12 cellular contexts compared by ENCODE assay signal in the genomic region with DNA sequence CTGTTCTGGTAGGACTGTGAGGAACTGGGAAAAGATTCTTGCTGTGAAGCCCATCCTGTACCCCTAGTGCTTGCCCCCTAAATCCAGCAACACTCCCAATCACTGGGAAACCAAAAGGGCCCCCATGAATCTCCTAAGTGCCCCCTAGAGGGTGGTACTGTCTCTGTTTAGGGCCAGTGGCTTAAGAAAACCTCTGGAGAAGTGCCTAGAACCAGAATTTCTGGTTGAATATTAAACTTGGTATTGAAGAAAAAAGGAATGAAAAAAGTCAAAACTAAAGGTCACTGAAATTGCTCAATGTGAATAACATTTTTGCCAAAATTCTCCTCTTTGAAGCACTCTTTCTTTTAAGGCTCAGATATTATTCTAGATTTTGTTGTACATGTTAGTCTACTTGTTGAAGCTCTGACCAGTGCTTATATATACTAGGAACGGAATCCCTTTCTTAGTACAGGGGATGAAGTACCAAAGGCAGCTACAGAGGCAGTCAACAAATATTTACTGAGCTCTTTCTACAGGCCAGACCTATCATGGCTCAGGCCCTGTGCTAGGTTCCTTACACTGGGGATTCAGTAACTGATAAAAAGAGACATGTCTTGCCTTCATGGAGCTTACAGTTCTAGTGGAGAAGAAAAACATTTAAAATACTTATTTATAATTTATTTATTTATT.
A peak's percentile ranks its signal among the peaks of the same experiment; 100 is the strongest.
DNase-seq lines count a peak whose midpoint lies in the region; ATAC-seq, FAIRE-seq and TF ChIP-seq lines count a peak whose summit lies in the region.
"Had no signal": no experiment of that assay in that cellular context is flagged by ENCODE, and none has a peak within 500 bp of the region (broad histone marks: within the 10 kb centered on the region; RNA-seq: fewer than 3 reads in every experiment).

No MANE protein-coding gene starts in this region.

- no peak for TF ChIP-seq RAD21 in IMR-90 (IDR thresholded peaks at IDR 0.05; ENCODE audit: low read length)
- TF ChIP-seq RAD21 in GM12878 (IDR thresholded peaks at IDR 0.05; ENCODE audit: insufficient read depth, low read depth, low read length): 0 out of 2 replicates have a peak, but pooled peaks have one; percentile 12

- peak overlapping the region; percentile 19; the same call in 1 of the 2 replicates for H3K9ac ChIP-seq in IMR-90 (ENCODE audit: low read depth, low read length)
- H3K9ac ChIP-seq in GM12878 (ENCODE audit: control insufficient read depth, insufficient read depth, low read length): no peak overlapping the region

- H3K27ac Mint-ChIP-seq in effector memory CD8-positive, alpha-beta T cell: no peak overlapping the region
- H3K27ac Mint-ChIP-seq: natural killer cell treated with Interleukin-12 subunit alpha and Interleukin-12 subunit beta and Interleukin-15 and Interleukin-18, amount 100 ng/mL, for 72 hours had no signal

- peak overlapping the region; percentile 91 for H2BK15ac ChIP-seq in IMR-90 (ENCODE audit: low read depth, low read length)

- SMC1A ChIA-PET in GM12878 (lab: Charles Lee; ENCODE audit: uncharacterized antibody, unreplicated experiment): interaction anchor here (0.6 kb wide), 1 partner anchor 103 kb away, joined by 3 read pairs; no protein-coding TSS in a partner anchor

- H3K4me1 ChIP-seq in BE2C: no peaks in the 10 kb centered on the region
- H3K4me1 ChIP-seq in IMR-90 (ENCODE audit: control insufficient read depth, insufficient read depth, low read length): peaks cover 32% of the 10 kb centered on the region
- no peaks in the 10 kb centered on the region for H3K4me1 ChIP-seq in GM12878 (ENCODE audit: control insufficient read depth, insufficient read depth, low read length)

- in situ Hi-C loops in IMR-90 (cut with MboI; ENCODE audit: low sequenced_read_pairs) (no loop called here), GM12878 (cut with MboI) (no loop called here)

- H3K56ac ChIP-seq in IMR-90 (ENCODE audit: extremely low read depth, insufficient read depth, low read length): 0 out of 2 replicates have a peak overlapping the region, but pooled peaks have one; percentile 26

- H4K91ac ChIP-seq in IMR-90 (ENCODE audit: insufficient read depth, low read depth, low read length): peak overlapping the region; percentile 91

- no peaks in the 10 kb centered on the region for H3K9me3 ChIP-seq in BE2C
- H3K9me3 ChIP-seq in IMR-90 (ENCODE audit: control insufficient read depth, insufficient read depth, low read length): peaks cover 6% of the 10 kb centered on the region
- H3K9me3 ChIP-seq in GM12878 (replicated peaks; ENCODE audit: control insufficient read depth, insufficient read depth, low read length): no peaks in the 10 kb centered on the region
- H3K9me3 ChIP-seq in MG63: peaks cover 3% of the 10 kb centered on the region; the same call in 1 of the 2 replicates
- H3K9me3 ChIP-seq: tibial nerve had no signal

- H3K4me3 Mint-ChIP-seq in effector memory CD8-positive, alpha-beta T cell: no peak overlapping the region
- H3K4me3 Mint-ChIP-seq: natural killer cell treated with Interleukin-12 subunit alpha and Interleukin-12 subunit beta and Interleukin-15 and Interleukin-18, amount 100 ng/mL, for 72 hours had no signal

- CTCF ChIA-PET in IMR-90 (lab: Yijun Ruan, JAX) (interaction anchor here (0.9 kb wide), 1 partner anchor 17 kb away, joined by 3 read pairs; no protein-coding TSS in a partner anchor), GM12878 (lab: Yijun Ruan, JAX) (no interaction called here)

- peak overlapping the region; percentile 72 for H2BK120ac ChIP-seq in IMR-90 (ENCODE audit: low read depth, low read length)

- H3K36me3 ChIP-seq in BE2C: no peaks in the 10 kb centered on the region
- peaks cover 23% of the 10 kb centered on the region for H3K36me3 ChIP-seq in IMR-90 (ENCODE audit: control insufficient read depth, insufficient read depth, low read length)
- H3K36me3 ChIP-seq in GM12878 (ENCODE audit: control insufficient read depth in 2 of 2, insufficient read depth in 2 of 2, low read length in 1 of 2): no peaks in the 10 kb centered on the region
- H3K36me3 ChIP-seq in kidney epithelial cell (ENCODE audit: control insufficient read depth, insufficient read depth, low read length): peaks cover 4% of the 10 kb centered on the region
- H3K36me3 ChIP-seq in MG63: peaks cover 7% of the 10 kb centered on the region
- H3K36me3 ChIP-seq: tibial nerve had no signal

- no peaks in the 10 kb centered on the region for H3K36me3 Mint-ChIP-seq in effector memory CD8-positive, alpha-beta T cell (ENCODE audit: insufficient read depth)
- H3K36me3 Mint-ChIP-seq: natural killer cell treated with Interleukin-12 subunit alpha and Interleukin-12 subunit beta and Interleukin-15 and Interleukin-18, amount 100 ng/mL, for 72 hours had no signal

- peak overlapping the region; percentile 84 for H3K4ac ChIP-seq in IMR-90 (ENCODE audit: low read depth, low read length)

- H2AK5ac ChIP-seq in IMR-90 (ENCODE audit: low read depth, low read length): peak overlapping the region; percentile 63

- peak overlapping the region; percentile 86 for H2BK5ac ChIP-seq in IMR-90 (ENCODE audit: low read depth, low read length, poor library complexity, severe bottlenecking)

- dilution Hi-C loops in IMR-90 (cut with HindIII; ENCODE audit: low sequenced_read_pairs, unreplicated experiment): no loop called here

- H3K23ac ChIP-seq in IMR-90 (ENCODE audit: low read depth, low read length): peak overlapping the region; percentile 28; the same call in 1 of the 2 replicates

- FAIRE-seq in GM12878 (lab: Jason Lieb, UNC): no peak

- no peak for DNase-seq in BE2C
- no peak for DNase-seq in IMR-90
- DNase-seq in GM12878 (ENCODE audit: low read depth, low spot score): no peak
- DNase-seq in kidney epithelial cell (ENCODE audit: low read depth): no peak
- DNase-seq in Ammon's horn (ENCODE audit: low spot score): no peak
- no peak for DNase-seq in effector memory CD8-positive, alpha-beta T cell
- no peak for DNase-seq in MG63
- DNase-seq: NCI-H226; stimulated activated CD4-positive, alpha-beta T cell treated with anti-CD3 and anti-CD28 coated beads, Interleukin-4, amount 100 ng/mL, for 4 hours had no signal

- H3K27ac ChIP-seq in IMR-90 (ENCODE audit: insufficient read depth, low read length) (peak overlapping the region; percentile 78; the same call in 1 of the 2 replicates), GM12878 (ENCODE audit: control insufficient read depth, insufficient read depth) (no peak overlapping the region)
- H3K27ac ChIP-seq: tibial nerve had no signal

- ATAC-seq in IMR-90 (ENCODE audit: low read depth) (no peak), GM12878 (no peak), HG03432 (IDR thresholded peaks at IDR 0.05; ENCODE audit: unreplicated experiment) (no peak)
- no peak for ATAC-seq in effector memory CD8-positive, alpha-beta T cell (replicated peaks)
- ATAC-seq: natural killer cell treated with Interleukin-12 subunit alpha and Interleukin-12 subunit beta and Interleukin-15 and Interleukin-18, amount 100 ng/mL, for 72 hours had no signal

- H3K27me3 ChIP-seq in BE2C: no peaks in the 10 kb centered on the region
- no peaks in the 10 kb centered on the region for H3K27me3 ChIP-seq in IMR-90 (ENCODE audit: control insufficient read depth, insufficient read depth, low read length)
- H3K27me3 ChIP-seq in GM12878 (replicated peaks in 1 of 2; ENCODE audit: control insufficient read depth in 2 of 2, insufficient read depth in 2 of 2, low read length in 1 of 2): peaks cover 0 to under 1% of the 10 kb centered on the region in 2 experiments; a peak in 2 of 4 replicates
- H3K27me3 ChIP-seq in kidney epithelial cell (ENCODE audit: control insufficient read depth, insufficient read depth, low read length): no peaks in the 10 kb centered on the region
- no peaks in the 10 kb centered on the region for H3K27me3 ChIP-seq in MG63
- H3K27me3 ChIP-seq: tibial nerve had no signal

- BruUV-seq in IMR-90 (replicated peaks; lab: Mats Ljungman, UMichigan) (no TSS peak), GM12878 (replicated peaks; lab: Mats Ljungman, UMichigan) (no TSS peak)

- no peaks in the 10 kb centered on the region for H3K9me3 Mint-ChIP-seq in effector memory CD8-positive, alpha-beta T cell
- H3K9me3 Mint-ChIP-seq: natural killer cell treated with Interleukin-12 subunit alpha and Interleukin-12 subunit beta and Interleukin-15 and Interleukin-18, amount 100 ng/mL, for 72 hours had no signal

- H3K18ac ChIP-seq in IMR-90 (ENCODE audit: low read depth, low read length): peak overlapping the region; percentile 74

- no CpG with 5 or more reads among the region's 1 CpG for WGBS in IMR-90 (ENCODE audit: extremely low coverage in 2 of 2, insufficient read length in 1 of 2), 2 experiments
- WGBS in GM12878 (ENCODE audit: insufficient coverage, insufficient replicate concordance, low lambda C conversion rate, missing lambda C conversion rate): 0% methylated on average over 1 of the region's 1 CpG

- H2AK9ac ChIP-seq in IMR-90 (replicated peaks; ENCODE audit: low read depth, low read length, poor library complexity): no peak overlapping the region

- peak; percentile 56 for TF ChIP-seq CTCF in BE2C (IDR thresholded peaks at IDR 0.05; ENCODE audit: low read depth, low read length)
- no peak for TF ChIP-seq CTCF in IMR-90 (conservative IDR thresholded peaks at IDR 0.05; ENCODE audit: low read depth, low read length)
- TF ChIP-seq CTCF in GM12878 (IDR thresholded peaks at IDR 0.05 in 2 of 3, conservative IDR thresholded peaks at IDR 0.05 in 1 of 3; ENCODE audit: control insufficient read depth in 2 of 3, extremely low read depth in 1 of 3, insufficient read depth in 1 of 3, low read depth in 3 of 3, low read length in 3 of 3): peak in 1 of 3 experiments; percentile 20; a peak in 1 of 6 replicates
- peak; percentile 27 for TF ChIP-seq CTCF in kidney epithelial cell (IDR thresholded peaks at IDR 0.05; ENCODE audit: insufficient read depth, low read length, poor library complexity, severe bottlenecking)

- H3K9me1 ChIP-seq in IMR-90 (ENCODE audit: insufficient read depth, low read length): peaks cover 19% of the 10 kb centered on the region

- H3K79me2 ChIP-seq in GM12878 (ENCODE audit: control insufficient read depth, insufficient read depth, low read length): no peaks in the 10 kb centered on the region

- H3K27me3 Mint-ChIP-seq in effector memory CD8-positive, alpha-beta T cell: peaks cover 17 to 50% of the 10 kb centered on the region in 2 donors

- H3K14ac ChIP-seq in IMR-90 (replicated peaks; ENCODE audit: low read depth, low read length): peak overlapping the region; percentile 74; the same call in 1 of the 2 replicates

- H4K8ac ChIP-seq in IMR-90 (ENCODE audit: low read depth in 2 of 2, low read length in 2 of 2): peak overlapping the region; percentile 29 to 31; a peak in 3 of 4 replicates

- H4K20me1 ChIP-seq in IMR-90 (ENCODE audit: insufficient read depth, low read length) (no peaks in the 10 kb centered on the region), GM12878 (ENCODE audit: control insufficient read depth, insufficient read depth) (no peaks in the 10 kb centered on the region)

- POLR2A ChIA-PET in IMR-90 (lab: Charles Lee; ENCODE audit: unreplicated experiment) (no interaction called here), GM12878 (lab: Charles Lee) (interaction anchor here (0.5 kb wide), 1 partner anchor 15 kb away, joined by 3 read pairs; no protein-coding TSS in a partner anchor)

- H3K4me3 ChIP-seq in BE2C (ENCODE audit: low read depth, low read length) (no peak overlapping the region), IMR-90 (ENCODE audit: insufficient read depth, low read depth, low read length) (no peak overlapping the region), GM12878 (no peak overlapping the region), kidney epithelial cell (ENCODE audit: low read depth, low read length) (no peak overlapping the region), MG63 (no peak overlapping the region)
- H3K4me3 ChIP-seq: tibial nerve had no signal

- intact Hi-C loops in IMR-90 (cut with micrococcal nuclease) (no loop called here), GM12878 (cut with micrococcal nuclease; ENCODE audit: unreplicated experiment) (no loop called here)

- peaks cover 16 to 56% of the 10 kb centered on the region in 2 experiments for H3K79me1 ChIP-seq in IMR-90 (ENCODE audit: low read depth in 1 of 2, low read length in 2 of 2)

- TF ChIP-seq EP300 in GM12878 (IDR thresholded peaks at IDR 0.05; ENCODE audit: borderline replicate concordance in 1 of 2, control insufficient read depth in 1 of 2, low read depth in 2 of 2, low read length in 2 of 2): no peak

- TF ChIP-seq POLR2A in IMR-90 (IDR thresholded peaks at IDR 0.05; ENCODE audit: low read depth, low read length) (no peak), GM12878 (IDR thresholded peaks at IDR 0.05; ENCODE audit: low read depth, low read length) (no peak)

- peak overlapping the region; percentile 73 for H4K5ac ChIP-seq in IMR-90 (ENCODE audit: low read depth, low read length)

- H3K4me2 ChIP-seq in IMR-90 (ENCODE audit: low read depth, low read length) (no peak overlapping the region), GM12878 (ENCODE audit: control insufficient read depth, insufficient read depth) (no peak overlapping the region)

- H2AFZ ChIP-seq in IMR-90 (replicated peaks; ENCODE audit: low read length, poor library complexity) (no peak overlapping the region), GM12878 (ENCODE audit: control insufficient read depth, low read depth, low read length) (no peak overlapping the region)

- RAD21 ChIA-PET in GM12878 (lab: Charles Lee; ENCODE audit: unreplicated experiment): no interaction called here

- peak overlapping the region; percentile 72 for H2BK20ac ChIP-seq in IMR-90 (ENCODE audit: low read depth, low read length)

- no peaks in the 10 kb centered on the region for H3K4me1 Mint-ChIP-seq in effector memory CD8-positive, alpha-beta T cell (ENCODE audit: low read depth in 2 of 2)
